In genomic region chr2:131519466-131519865, GRCh38 we compare ENCODE assay signal across 21 cellular contexts. TPM values are rescaled to one million over a fixed set of nuclear protein-coding genes. Genes with fewer than 3 reads are reported as not detected.
DNase-seq lines count a peak whose midpoint lies in the region; ATAC-seq and TF ChIP-seq lines count a peak whose summit lies in the region.
"Had no signal": no experiment of that assay in that cellular context is flagged by ENCODE, and none has a peak within 500 bp of the region (broad histone marks: within the 10 kb centered on the region; RNA-seq: fewer than 3 reads in every experiment).

No MANE protein-coding gene starts in this region.

- H3K27me3 ChIP-seq in Peyer's patch: no peaks in the 10 kb centered on the region
- no peaks in the 10 kb centered on the region for H3K27me3 ChIP-seq in spleen (replicated peaks in 1 of 7)
- no peaks in the 10 kb centered on the region for H3K27me3 ChIP-seq in CD8-positive, alpha-beta T cell (ENCODE audit: insufficient read depth, low read length)

- WGBS in spleen, 5 donors: 95 to 98% (median 96%) methylated on average over 13 to 15 of the region's 15 CpGs

- peaks cover 45% of the 10 kb centered on the region for H3K36me3 Mint-ChIP-seq in CD8-positive, alpha-beta T cell

- TF ChIP-seq POLR2A in Peyer's patch (IDR thresholded peaks at IDR 0.05) (no peak), spleen (IDR thresholded peaks at IDR 0.05) (no peak)

- H3K9me3 ChIP-seq in Peyer's patch (no peaks in the 10 kb centered on the region), spleen (no peaks in the 10 kb centered on the region)
- no peaks in the 10 kb centered on the region for H3K9me3 ChIP-seq in CD8-positive, alpha-beta T cell (ENCODE audit: low read length)
- H3K9me3 ChIP-seq: A549 had no signal

- H3K4me1 Mint-ChIP-seq in CD8-positive, alpha-beta T cell (ENCODE audit: low read depth): no peaks in the 10 kb centered on the region

- H3K4me3 ChIP-seq in Peyer's patch (no peak overlapping the region), spleen (no peak overlapping the region)
- no peak overlapping the region for H3K4me3 ChIP-seq in CD8-positive, alpha-beta T cell (ENCODE audit: low read depth, low read length)
- H3K4me3 ChIP-seq: A549 had no signal

- H3K27ac ChIP-seq in 22Rv1 (0 out of 2 replicates have a peak overlapping the region, but pooled peaks have one; percentile 5), Peyer's patch (no peak overlapping the region), spleen (no peak overlapping the region)
- H3K27ac ChIP-seq in CD8-positive, alpha-beta T cell (ENCODE audit: low read depth, low read length): no peak overlapping the region
- H3K27ac ChIP-seq: A549, C4-2B had no signal

- ATAC-seq in GM21528 (IDR thresholded peaks at IDR 0.05; ENCODE audit: low FRiP score, unreplicated experiment): no peak
- ATAC-seq in CD8-positive, alpha-beta T cell: no peak
- ATAC-seq: A549, HepG2 had no signal

- POLR2A ChIA-PET in CD8-positive, alpha-beta T cell (lab: Charles Lee): no interaction called here

- TF ChIP-seq CTCF in 22Rv1 (IDR thresholded peaks at IDR 0.05): no peak
- no peak for TF ChIP-seq CTCF in Peyer's patch (IDR thresholded peaks at IDR 0.05)
- TF ChIP-seq CTCF in spleen (IDR thresholded peaks at IDR 0.05 in 8 of 11, conservative IDR thresholded peaks at IDR 0.05 in 3 of 11): no peak
- TF ChIP-seq CTCF in CD8-positive, alpha-beta T cell (IDR thresholded peaks at IDR 0.05): no peak

- H3K36me3 ChIP-seq in Peyer's patch (peaks cover 0 to 33% (median 0%) of the 10 kb centered on the region in 3 donors), spleen (peaks cover 0 to 69% (median 37%) of the 10 kb centered on the region in 6 donors)
- H3K36me3 ChIP-seq in CD8-positive, alpha-beta T cell (ENCODE audit: insufficient read depth, low read length): no peaks in the 10 kb centered on the region

- H3K4me1 ChIP-seq in Peyer's patch (no peaks in the 10 kb centered on the region), spleen (peaks cover 0 to 9% (median under 1%) of the 10 kb centered on the region in 6 donors)
- no peaks in the 10 kb centered on the region for H3K4me1 ChIP-seq in CD8-positive, alpha-beta T cell (ENCODE audit: insufficient read depth, low read length)
- H3K4me1 ChIP-seq: A549 had no signal

- DNase-seq in Peyer's patch: peak in 2 of 3 donors; percentile 36 to 39
- peak; percentile 82 for DNase-seq in mesenteric fat pad (ENCODE audit: low spot score)
- peak; percentile 72 for DNase-seq in spleen
- no peak for DNase-seq in stimulated activated naive CD4-positive, alpha-beta T cell treated with Interleukin-2 at 50 U/mL for 16 hours (lab: John Stamatoyannopoulos, UW)
- DNase-seq in CD8-positive, alpha-beta T cell: no peak
- DNase-seq: AML-193; CD4-positive, alpha-beta T cell; DMS153; DMS79; GF-D8; GOT3; H9; KBM-7 had no signal

- no peaks in the 10 kb centered on the region for H3K27me3 Mint-ChIP-seq in CD8-positive, alpha-beta T cell (ENCODE audit: low read depth)
- H3K27me3 Mint-ChIP-seq: CD4-positive, alpha-beta T cell; IgD-negative memory B cell had no signal

- H3K9me3 Mint-ChIP-seq in CD8-positive, alpha-beta T cell: no peaks in the 10 kb centered on the region
- H3K9me3 Mint-ChIP-seq: CD4-positive, alpha-beta T cell; H9; IgD-negative memory B cell had no signal

- no peak overlapping the region for H3K27ac Mint-ChIP-seq in CD8-positive, alpha-beta T cell
- H3K27ac Mint-ChIP-seq: CD4-positive, alpha-beta T cell; H9; IgD-negative memory B cell had no signal

- CTCF ChIA-PET in CD8-positive, alpha-beta T cell (lab: Charles Lee): no interaction called here

- H3K4me3 Mint-ChIP-seq in CD8-positive, alpha-beta T cell: no peak overlapping the region
- H3K4me3 Mint-ChIP-seq: CD4-positive, alpha-beta T cell; H9; IgD-negative memory B cell had no signal

- intact Hi-C loops in spleen (cut with DNase I; ENCODE audit: low total_unique reads): no loop called here
- intact Hi-C loops in CD8-positive, alpha-beta T cell (cut with DNase I, micrococcal nuclease): no loop called here

RNA-seq across cellular contexts. Expression of gene CCDC74A, which starts 8.2 kb away (rescaled TPM):
- total RNA-seq in Peyer's patch (1 to 10 TPM in 1 of 4 donors, not detected in 3; 1.6 TPM), mesenteric fat pad (0.96 TPM), spleen (1 to 10 TPM in 4 of 7 donors, under 1 TPM in 3; 0.44 to 3.7 (median 1.0) TPM)
- polyA plus RNA-seq in spleen: 1 to 10 TPM in 2 of 3 donors, under 1 TPM in 1; 0.77 to 1.2 (median 1.2) TPM
- 1 to 10 TPM; 1.3 TPM for total RNA-seq in CD8-positive, alpha-beta T cell
- polyA plus RNA-seq: IgD-negative memory B cell had no signal

RNA-seq across cellular contexts. Expression of gene MZT2A, which starts 27.3 kb away (rescaled TPM):
- total RNA-seq in Peyer's patch: 10 to 100 TPM; 24.9 to 46.2 (median 44.7) TPM
- total RNA-seq in mesenteric fat pad: 37.3 TPM
- 10 to 100 TPM; 23.7 to 70.6 (median 38.4) TPM for total RNA-seq in spleen
- 100 to 1,000 TPM in 2 of 3 donors, 10 to 100 TPM in 1; 90.0 to 190 (median 108) TPM for polyA plus RNA-seq in spleen
- 10 to 100 TPM; 54.7 to 55.5 TPM for total RNA-seq in CD8-positive, alpha-beta T cell

RNA-seq across cellular contexts. Expression of gene TUBA3D, which starts 43.5 kb away (rescaled TPM):
- total RNA-seq in Peyer's patch: under 1 TPM in 2 of 4 donors, not detected in 2; 0.76 to 0.88 TPM
- not detected for total RNA-seq in mesenteric fat pad
- not detected for total RNA-seq in spleen
- under 1 TPM in 2 of 3 donors, not detected in 1; 0.10 to 0.86 TPM for polyA plus RNA-seq in spleen
- not detected for total RNA-seq in CD8-positive, alpha-beta T cell
- total RNA-seq: CD4-positive, alpha-beta T cell; Daoy; H9; HepG2 had no signal
- polyA plus RNA-seq: A549, BJ, HepG2, IgD-negative memory B cell had no signal

Comparison
In these comparisons a context has a peak if more than half of its experiments do, and no peak if none do; other contexts are left out.
1. DNase-seq: peak in Peyer's patch (2 of 3), mesenteric fat pad (single experiment) and spleen (single experiment); none in stimulated activated naive CD4-positive, alpha-beta T cell treated with Interleukin-2 at 50 U/mL for 16 hours (single experiment) and CD8-positive, alpha-beta T cell (0 of 7).